ENCODE assay signal across 12 cellular contexts in genomic region chr12:81809829-81810595, GRCh38. TPM values are rescaled to one million over a fixed set of nuclear protein-coding genes. Genes with fewer than 3 reads are reported as not detected.
A peak's percentile ranks its signal among the peaks of the same experiment; 100 is the strongest.
DNase-seq lines count a peak whose midpoint lies in the region; ATAC-seq and TF ChIP-seq lines count a peak whose summit lies in the region.
"Had no signal": no experiment of that assay in that cellular context is flagged by ENCODE, and none has a peak within 500 bp of the region (broad histone marks: within the 10 kb centered on the region; RNA-seq: fewer than 3 reads in every experiment).

No MANE protein-coding gene starts in this region.

- no peak for TF ChIP-seq CTCF in sigmoid colon (IDR thresholded peaks at IDR 0.05)

- intact Hi-C loops in sigmoid colon (cut with DNase I): no loop called here
- intact Hi-C loops in CD4-positive, alpha-beta memory T cell (cut with micrococcal nuclease): loop anchor here (10.0 kb wide), 1 partner anchor 185 kb away; no protein-coding TSS in a partner anchor

- peak; percentile 81 for ATAC-seq in HG02678 (IDR thresholded peaks at IDR 0.05; ENCODE audit: unreplicated experiment)
- ATAC-seq: left lobe of liver had no signal

- H3K9me3 ChIP-seq in sigmoid colon: no peaks in the 10 kb centered on the region
- H3K9me3 ChIP-seq in CD4-positive, alpha-beta memory T cell (ENCODE audit: control insufficient read depth in 1 of 2, low read length in 2 of 2): no peaks in the 10 kb centered on the region

- no peak overlapping the region for H3K4me3 ChIP-seq in sigmoid colon
- no peak overlapping the region for H3K4me3 ChIP-seq in CD4-positive, alpha-beta memory T cell (ENCODE audit: low read length in 2 of 2)

- no peak for TF ChIP-seq POLR2A in sigmoid colon (IDR thresholded peaks at IDR 0.05)

- H3K27me3 ChIP-seq in sigmoid colon: no peaks in the 10 kb centered on the region
- no peaks in the 10 kb centered on the region for H3K27me3 ChIP-seq in CD4-positive, alpha-beta memory T cell (ENCODE audit: insufficient read depth, low read length)

- TF ChIP-seq EP300 in sigmoid colon (IDR thresholded peaks at IDR 0.05): no peak

- no peak overlapping the region for H3K27ac ChIP-seq in sigmoid colon
- no peak overlapping the region for H3K27ac ChIP-seq in CD4-positive, alpha-beta memory T cell (ENCODE audit: low read depth, low read length)
- H3K27ac ChIP-seq: 22Rv1 had no signal

- no peaks in the 10 kb centered on the region for H3K27me3 Mint-ChIP-seq in CD4-positive, alpha-beta memory T cell
- H3K27me3 Mint-ChIP-seq in activated naive CD4-positive, alpha-beta T cell treated with anti-CD3 and anti-CD28 coated beads, Interleukin-2, amount 10 ng/mL, durations not matched to agents 7 days and 5 days: no peaks in the 10 kb centered on the region

- no peak overlapping the region for H3K27ac Mint-ChIP-seq in CD4-positive, alpha-beta memory T cell
- H3K27ac Mint-ChIP-seq in activated naive CD4-positive, alpha-beta T cell treated with anti-CD3 and anti-CD28 coated beads, Interleukin-2, amount 10 ng/mL, durations not matched to agents 7 days and 5 days: no peak overlapping the region

- H3K4me3 Mint-ChIP-seq in CD4-positive, alpha-beta memory T cell: peak overlapping the region in 1 of 8 donors; percentile 5
- H3K4me3 Mint-ChIP-seq in activated naive CD4-positive, alpha-beta T cell treated with anti-CD3 and anti-CD28 coated beads, Interleukin-2, amount 10 ng/mL, durations not matched to agents 7 days and 5 days: no peak overlapping the region

- CTCF ChIA-PET in CD4-positive, alpha-beta memory T cell (lab: Charles Lee; ENCODE audit: partially characterized antibody): no interaction called here
- CTCF ChIA-PET in activated naive CD4-positive, alpha-beta T cell treated with anti-CD3 and anti-CD28 coated beads, Interleukin-2, amount 10 ng/mL, durations not matched to agents 7 days and 5 days (lab: Charles Lee): no interaction called here

- H3K4me1 ChIP-seq in sigmoid colon: peaks cover 0 to 5% (median 0%) of the 10 kb centered on the region in 4 donors
- no peaks in the 10 kb centered on the region for H3K4me1 ChIP-seq in CD4-positive, alpha-beta memory T cell (ENCODE audit: insufficient read depth, low read length)

- H3K4me1 Mint-ChIP-seq in CD4-positive, alpha-beta memory T cell: peaks cover 0 to 11% (median 6%) of the 10 kb centered on the region in 4 donors
- peaks cover 8% of the 10 kb centered on the region for H3K4me1 Mint-ChIP-seq in activated naive CD4-positive, alpha-beta T cell treated with anti-CD3 and anti-CD28 coated beads, Interleukin-2, amount 10 ng/mL, durations not matched to agents 7 days and 5 days

- H3K36me3 ChIP-seq in sigmoid colon: no peaks in the 10 kb centered on the region
- no peaks in the 10 kb centered on the region for H3K36me3 ChIP-seq in CD4-positive, alpha-beta memory T cell (ENCODE audit: insufficient read depth, low read length)

- peak; percentile 26 for DNase-seq in DMS153 (lab: John Stamatoyannopoulos, UW)
- DNase-seq in DMS153 treated with DMSO at 0.1 percent for 48 hours (lab: John Stamatoyannopoulos, UW; ENCODE audit: unreplicated experiment): no peak
- peak; percentile 14 for DNase-seq in NAMALWA (ENCODE audit: low spot score)
- DNase-seq in renal cortical epithelial cell (ENCODE audit: low read depth): peak; percentile 76
- DNase-seq in sigmoid colon: no peak
- DNase-seq in CD4-positive, alpha-beta memory T cell: no peak
- DNase-seq in activated naive CD4-positive, alpha-beta T cell treated with anti-CD3 and anti-CD28 coated beads, Interleukin-2, amount 10 ng/mL, durations not matched to agents 7 days and 5 days: no peak
- DNase-seq: NCI-H1694; stimulated activated CD4-positive, alpha-beta T cell treated with anti-CD3 and anti-CD28 coated beads, Interleukin-2, amount 100 ng/mL, for 48 hours had no signal

- POLR2A ChIA-PET in CD4-positive, alpha-beta memory T cell (lab: Charles Lee; ENCODE audit: partially characterized antibody): no interaction called here

- H3K9me3 Mint-ChIP-seq in CD4-positive, alpha-beta memory T cell: peaks cover 0 to 10% (median 5%) of the 10 kb centered on the region in 8 donors
- H3K9me3 Mint-ChIP-seq in activated naive CD4-positive, alpha-beta T cell treated with anti-CD3 and anti-CD28 coated beads, Interleukin-2, amount 10 ng/mL, durations not matched to agents 7 days and 5 days: peaks cover 7% of the 10 kb centered on the region

- 23 to 29% methylated on average over 4 of the region's 4 CpGs for WGBS in sigmoid colon, 2 donors

- H3K36me3 Mint-ChIP-seq in CD4-positive, alpha-beta memory T cell: no peaks in the 10 kb centered on the region
- no peaks in the 10 kb centered on the region for H3K36me3 Mint-ChIP-seq in activated naive CD4-positive, alpha-beta T cell treated with anti-CD3 and anti-CD28 coated beads, Interleukin-2, amount 10 ng/mL, durations not matched to agents 7 days and 5 days

RNA-seq across cellular contexts. Expression of gene PPFIA2, which starts 50.9 kb away (rescaled TPM):
- total RNA-seq in renal cortical epithelial cell (0.87 and 6.2 TPM in 2 replicates), sigmoid colon (1 to 10 TPM; 1.8 to 4.4 (median 2.7) TPM)
- under 1 TPM in 1 of 3 donors, not detected in 2; 0.44 TPM for polyA plus RNA-seq in sigmoid colon
- total RNA-seq in CD4-positive, alpha-beta memory T cell: not detected
- polyA plus RNA-seq in CD4-positive, alpha-beta memory T cell: not detected
- total RNA-seq: left lobe of liver had no signal

Comparison
In these comparisons a context has a peak if more than half of its experiments do, and no peak if none do; other contexts are left out.
1. DNase-seq: peak in DMS153 (single experiment), NAMALWA (single experiment) and renal cortical epithelial cell (single experiment); none in DMS153 treated with DMSO at 0.1 percent for 48 hours (single experiment), sigmoid colon (single experiment), CD4-positive, alpha-beta memory T cell (0 of 5) and activated naive CD4-positive, alpha-beta T cell treated with anti-CD3 and anti-CD28 coated beads, Interleukin-2, amount 10 ng/mL, durations not matched to agents 7 days and 5 days (single experiment).